In the genomic region with DNA sequence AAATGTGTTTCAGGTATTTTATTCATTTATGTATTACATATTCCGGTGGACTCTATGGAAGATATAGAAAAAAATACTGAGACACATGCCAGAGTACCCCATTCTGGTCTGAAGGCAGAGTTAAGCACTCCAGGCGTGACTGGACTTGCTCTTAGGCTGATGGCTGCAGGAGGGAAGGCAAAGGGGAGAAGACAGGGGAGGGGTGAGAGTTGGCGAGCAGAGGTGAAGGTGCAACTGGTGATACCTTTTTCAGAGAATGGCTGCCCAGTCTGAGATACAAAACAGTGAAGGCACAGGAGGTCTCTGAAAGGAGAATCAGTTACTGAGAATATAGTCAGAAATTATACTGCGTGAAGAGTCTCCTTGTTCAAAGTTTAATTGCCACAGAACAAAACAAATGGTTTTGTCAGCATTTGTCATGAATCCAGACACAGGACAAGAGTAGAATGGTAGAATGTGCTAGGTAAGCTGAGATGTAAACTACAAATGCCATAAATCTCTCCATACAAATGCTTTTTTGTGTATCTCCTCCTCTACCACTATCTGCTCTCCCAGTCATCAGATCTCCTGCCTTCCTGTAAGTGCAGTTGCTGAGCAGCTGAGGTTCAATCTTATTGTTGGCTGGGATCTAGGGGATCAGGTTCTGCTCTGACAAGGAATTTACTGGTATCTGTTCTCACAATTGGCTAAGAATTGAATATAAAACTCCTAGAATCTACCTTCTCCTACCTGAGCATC, we compare ENCODE assay signal across 12 cellular contexts.
DNase-seq lines count a peak whose midpoint lies in the region; TF ChIP-seq lines count a peak whose summit lies in the region.
"Had no signal": no experiment of that assay in that cellular context is flagged by ENCODE, and none has a peak within 500 bp of the region (broad histone marks: within the 10 kb centered on the region; RNA-seq: fewer than 3 reads in every experiment).

No MANE protein-coding gene starts in this region.

- CTCF ChIA-PET in RWPE1 (lab: Yijun Ruan, JAX): no interaction called here

- TF ChIP-seq CTCF in cardiac muscle cell (IDR thresholded peaks at IDR 0.05; ENCODE audit: low read depth, low read length) (no peak), right atrium auricular region (IDR thresholded peaks at IDR 0.05) (no peak), RWPE1 (conservative IDR thresholded peaks at IDR 0.05; ENCODE audit: low read depth) (no peak)

- H3K4me1 ChIP-seq in cardiac muscle cell (ENCODE audit: low read depth): peaks cover 45% of the 10 kb centered on the region
- H3K4me1 ChIP-seq in right atrium auricular region: peaks cover 0 to 35% of the 10 kb centered on the region in 2 donors
- H3K4me1 ChIP-seq: pancreas had no signal

- H3K36me3 ChIP-seq in cardiac muscle cell (no peaks in the 10 kb centered on the region), right atrium auricular region (no peaks in the 10 kb centered on the region)
- H3K36me3 ChIP-seq: pancreas had no signal

- H3K9me3 ChIP-seq in cardiac muscle cell (ENCODE audit: low read depth) (no peaks in the 10 kb centered on the region), right atrium auricular region (no peaks in the 10 kb centered on the region)
- H3K9me3 ChIP-seq: pancreas had no signal

- peak overlapping the region; percentile 20 for H3K27ac ChIP-seq in cardiac muscle cell
- H3K27ac ChIP-seq in right atrium auricular region: no peak overlapping the region
- peak overlapping the region; percentile 50 for H3K27ac ChIP-seq in RWPE1
- H3K27ac ChIP-seq: pancreas had no signal

- POLR2A ChIA-PET in RWPE1 (lab: Yijun Ruan, JAX; ENCODE audit: low non-redundant PET): no interaction called here

- no peaks in the 10 kb centered on the region for H3K27me3 ChIP-seq in cardiac muscle cell
- H3K27me3 ChIP-seq in right atrium auricular region: no peaks in the 10 kb centered on the region
- H3K27me3 ChIP-seq: pancreas had no signal

- H3K4me3 ChIP-seq in cardiac muscle cell (no peak overlapping the region), right atrium auricular region (no peak overlapping the region)
- H3K4me3 ChIP-seq: pancreas had no signal

- DNase-seq in cardiac muscle cell (ENCODE audit: low read depth in 1 of 2, low spot score in 1 of 2) (no peak), right atrium auricular region (ENCODE audit: low spot score) (no peak), RWPE1 (ENCODE audit: low spot score) (no peak), islet precursor cell (peak; percentile 80), NCI-H2227 treated with DMSO at 0.1 percent for 48 hours (lab: John Stamatoyannopoulos, UW) (no peak), HUDEP-2 (lab: John Stamatoyannopoulos, UW; ENCODE audit: unreplicated experiment in 76 of 76) (no peak), amniotic stem cell (lab: John Stamatoyannopoulos, UW) (no peak)
- no peak for DNase-seq in activated naive CD4-positive, alpha-beta T cell treated with Interleukin-2 at 50 U/mL for 16 hours
- DNase-seq: activated CD8-positive, alpha-beta memory T cell treated with anti-CD3 and anti-CD28 coated beads for 24 hours; activated naive CD4-positive, alpha-beta T cell treated with anti-CD3 and anti-CD28 coated beads, Interleukin-2, amount 10 ng/mL, durations not matched to agents 7 days and 5 days; MV-4-11; pancreas had no signal

Comparison
In these comparisons a context has a peak if more than half of its experiments do, and no peak if none do; other contexts are left out.
1. H3K27ac ChIP-seq: peak in cardiac muscle cell (single experiment) and RWPE1 (single experiment); none in right atrium auricular region (0 of 2).